ENCODE assay signal across 27 cellular contexts in genomic region chr21:32514275-32515055, GRCh38.
DNase-seq lines count a peak whose midpoint lies in the region; ATAC-seq and TF ChIP-seq lines count a peak whose summit lies in the region.
"Had no signal": no experiment of that assay in that cellular context is flagged by ENCODE, and none has a peak within 500 bp of the region (broad histone marks: within the 10 kb centered on the region; RNA-seq: fewer than 3 reads in every experiment).

No MANE protein-coding gene starts in this region.

- H3K4me1 Mint-ChIP-seq in natural killer cell, result peaks cover 2 to 3% of the 10 kb centered on the region in 2 donors
- H3K4me1 Mint-ChIP-seq: T-cell had no signal

- no peak overlapping the region for H3K4me3 Mint-ChIP-seq in natural killer cell
- H3K4me3 Mint-ChIP-seq: CD4-positive, alpha-beta T cell; T-cell had no signal

- DNase-seq in G401 (ENCODE audit: low spot score), result peak; percentile 70
- DNase-seq in NCI-H69 (lab: John Stamatoyannopoulos, UW), result peak; percentile 51
- DNase-seq in brain pericyte (ENCODE audit: low read depth, low spot score), result peak; percentile 52
- DNase-seq in osteoblast (ENCODE audit: insufficient read length, low spot score, missing footprints), result no peak
- DNase-seq in SW480 (ENCODE audit: low spot score), result no peak
- DNase-seq in right cardiac atrium, result no peak
- no peak for DNase-seq in natural killer cell
- DNase-seq: AML-193; CD4-positive, alpha-beta T cell; COR-L47; DMS79; EL; Karpas-422; NCI-H1092 treated with DMSO at 0.1 percent for 48 hours; NCI-H1436 treated with DMSO at 0.1 percent for 48 hours; NCI-H187 treated with DMSO at 0.1 percent for 48 hours; NCI-H2171 treated with DMSO at 0.1 percent for 48 hours; NCI-H345; NCI-H524; NCI-H774; SJCRH30; T-cell had no signal

- peak overlapping the region; percentile 99 for H3K27ac ChIP-seq in osteoblast (ENCODE audit: low read depth, low read length)
- no peak overlapping the region for H3K27ac ChIP-seq in right cardiac atrium (ENCODE audit: low read length)
- H3K27ac ChIP-seq: BLaER1 treated with 17β-estradiol and CSF1 and Interleukin-3, amounts not matched to agents 10 nM and 100 nM; SJCRH30 had no signal

- no peaks in the 10 kb centered on the region for H3K9me3 Mint-ChIP-seq in natural killer cell
- H3K9me3 Mint-ChIP-seq: CD4-positive, alpha-beta T cell had no signal

- H3K27ac Mint-ChIP-seq in natural killer cell, result no peak overlapping the region
- H3K27ac Mint-ChIP-seq: CD4-positive, alpha-beta T cell; T-cell had no signal

- H3K79me2 ChIP-seq in osteoblast (ENCODE audit: insufficient read depth, low read length), result no peaks in the 10 kb centered on the region

- peaks cover 12% of the 10 kb centered on the region for H3K4me1 ChIP-seq in osteoblast (ENCODE audit: insufficient read depth, low read length)
- peaks cover 2% of the 10 kb centered on the region for H3K4me1 ChIP-seq in right cardiac atrium (ENCODE audit: control insufficient read depth, insufficient read depth, low read length)
- H3K4me1 ChIP-seq: SJCRH30 had no signal

- no peak overlapping the region for H3K4me2 ChIP-seq in osteoblast (ENCODE audit: insufficient read depth, low read length)

- H3K36me3 Mint-ChIP-seq in natural killer cell, result no peaks in the 10 kb centered on the region

- ATAC-seq in HG03045 (IDR thresholded peaks at IDR 0.05; ENCODE audit: unreplicated experiment) (no peak), right cardiac atrium (no peak), natural killer cell (no peak)
- ATAC-seq: HCT116, Right ventricle myocardium inferior, SK-N-SH treated with all-trans-retinoic acid at 6 μM for 48 hours, T-cell had no signal

- H3K27me3 ChIP-seq in osteoblast (ENCODE audit: insufficient read depth, low read length), result no peaks in the 10 kb centered on the region
- no peaks in the 10 kb centered on the region for H3K27me3 ChIP-seq in right cardiac atrium (ENCODE audit: control insufficient read depth, insufficient read depth)
- H3K27me3 ChIP-seq: BLaER1 treated with 17β-estradiol and CSF1 and Interleukin-3, amounts not matched to agents 10 nM and 100 nM; SJCRH30 had no signal

- no peaks in the 10 kb centered on the region for H3K27me3 Mint-ChIP-seq in natural killer cell (ENCODE audit: low read depth in 2 of 2)
- H3K27me3 Mint-ChIP-seq: CD4-positive, alpha-beta T cell; T-cell had no signal

- no peaks in the 10 kb centered on the region for H4K20me1 ChIP-seq in osteoblast (ENCODE audit: insufficient read depth, low read length)
- H4K20me1 ChIP-seq: BLaER1 treated with 17β-estradiol and CSF1 and Interleukin-3, amounts not matched to agents 10 nM and 100 nM had no signal

- H2AFZ ChIP-seq in osteoblast (ENCODE audit: low read length), result no peak overlapping the region

- 68% methylated on average over 12 of the region's 12 CpGs for WGBS in right cardiac atrium

- in situ Hi-C loops in G401 (cut with HindIII; ENCODE audit: low sequenced_read_pairs), result no loop called here

- H3K9me3 ChIP-seq in osteoblast (ENCODE audit: low read depth, low read length), result no peaks in the 10 kb centered on the region
- no peaks in the 10 kb centered on the region for H3K9me3 ChIP-seq in right cardiac atrium (ENCODE audit: control insufficient read depth, low read length)
- H3K9me3 ChIP-seq: SJCRH30 had no signal

- H3K36me3 ChIP-seq in osteoblast (ENCODE audit: insufficient read depth, low read length), result peaks cover 9% of the 10 kb centered on the region
- H3K36me3 ChIP-seq: BLaER1 treated with 17β-estradiol and CSF1 and Interleukin-3, amounts not matched to agents 10 nM and 100 nM; SJCRH30 had no signal

- intact Hi-C loops in right cardiac atrium (cut with DNase I) (no loop called here), natural killer cell (cut with micrococcal nuclease) (no loop called here)

- H3K4me3 ChIP-seq in osteoblast (ENCODE audit: insufficient read depth, low read length), result no peak overlapping the region
- H3K4me3 ChIP-seq in right cardiac atrium (ENCODE audit: low read length), result no peak overlapping the region
- H3K4me3 ChIP-seq: BLaER1 treated with 17β-estradiol and CSF1 and Interleukin-3, amounts not matched to agents 10 nM and 100 nM; SJCRH30 had no signal

- TF ChIP-seq CTCF in osteoblast (IDR thresholded peaks at IDR 0.05; ENCODE audit: extremely low read depth, low read depth, low read length) (no peak), natural killer cell (IDR thresholded peaks at IDR 0.05) (no peak)

Comparison
In these comparisons a context has a peak if more than half of its experiments do, and no peak if none do; other contexts are left out.
1. DNase-seq: peak in G401 (single experiment), NCI-H69 (single experiment) and brain pericyte (single experiment); none in osteoblast (single experiment), SW480 (single experiment), right cardiac atrium (0 of 3) and natural killer cell (single experiment).